Comparison of ENCODE assay signal across 1 cellular context in the genomic region with DNA sequence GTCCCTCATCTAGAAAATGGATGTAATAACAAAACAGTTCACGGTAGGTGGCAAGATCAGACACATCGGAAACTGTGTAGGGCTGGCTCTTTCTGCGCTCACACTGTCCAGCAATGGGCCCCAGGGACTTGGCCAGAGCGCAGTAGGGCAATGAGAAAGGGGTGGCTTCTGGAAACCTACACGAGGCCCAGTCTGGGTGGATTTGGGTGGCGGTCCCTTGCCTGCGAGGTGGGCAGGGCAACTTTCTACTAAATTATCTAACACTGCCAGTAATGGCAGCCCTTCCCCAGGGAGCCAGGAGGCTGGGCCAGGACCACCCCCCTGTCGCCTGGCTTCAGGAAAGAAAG.
TF ChIP-seq lines count a peak whose summit lies in the region.

No MANE protein-coding gene starts in this region.

TF ChIP-seq in K562, 482 proteins besides CTCF, POLR2A, EP300 and RAD21:
- TF ChIP-seq, protein P1, sequence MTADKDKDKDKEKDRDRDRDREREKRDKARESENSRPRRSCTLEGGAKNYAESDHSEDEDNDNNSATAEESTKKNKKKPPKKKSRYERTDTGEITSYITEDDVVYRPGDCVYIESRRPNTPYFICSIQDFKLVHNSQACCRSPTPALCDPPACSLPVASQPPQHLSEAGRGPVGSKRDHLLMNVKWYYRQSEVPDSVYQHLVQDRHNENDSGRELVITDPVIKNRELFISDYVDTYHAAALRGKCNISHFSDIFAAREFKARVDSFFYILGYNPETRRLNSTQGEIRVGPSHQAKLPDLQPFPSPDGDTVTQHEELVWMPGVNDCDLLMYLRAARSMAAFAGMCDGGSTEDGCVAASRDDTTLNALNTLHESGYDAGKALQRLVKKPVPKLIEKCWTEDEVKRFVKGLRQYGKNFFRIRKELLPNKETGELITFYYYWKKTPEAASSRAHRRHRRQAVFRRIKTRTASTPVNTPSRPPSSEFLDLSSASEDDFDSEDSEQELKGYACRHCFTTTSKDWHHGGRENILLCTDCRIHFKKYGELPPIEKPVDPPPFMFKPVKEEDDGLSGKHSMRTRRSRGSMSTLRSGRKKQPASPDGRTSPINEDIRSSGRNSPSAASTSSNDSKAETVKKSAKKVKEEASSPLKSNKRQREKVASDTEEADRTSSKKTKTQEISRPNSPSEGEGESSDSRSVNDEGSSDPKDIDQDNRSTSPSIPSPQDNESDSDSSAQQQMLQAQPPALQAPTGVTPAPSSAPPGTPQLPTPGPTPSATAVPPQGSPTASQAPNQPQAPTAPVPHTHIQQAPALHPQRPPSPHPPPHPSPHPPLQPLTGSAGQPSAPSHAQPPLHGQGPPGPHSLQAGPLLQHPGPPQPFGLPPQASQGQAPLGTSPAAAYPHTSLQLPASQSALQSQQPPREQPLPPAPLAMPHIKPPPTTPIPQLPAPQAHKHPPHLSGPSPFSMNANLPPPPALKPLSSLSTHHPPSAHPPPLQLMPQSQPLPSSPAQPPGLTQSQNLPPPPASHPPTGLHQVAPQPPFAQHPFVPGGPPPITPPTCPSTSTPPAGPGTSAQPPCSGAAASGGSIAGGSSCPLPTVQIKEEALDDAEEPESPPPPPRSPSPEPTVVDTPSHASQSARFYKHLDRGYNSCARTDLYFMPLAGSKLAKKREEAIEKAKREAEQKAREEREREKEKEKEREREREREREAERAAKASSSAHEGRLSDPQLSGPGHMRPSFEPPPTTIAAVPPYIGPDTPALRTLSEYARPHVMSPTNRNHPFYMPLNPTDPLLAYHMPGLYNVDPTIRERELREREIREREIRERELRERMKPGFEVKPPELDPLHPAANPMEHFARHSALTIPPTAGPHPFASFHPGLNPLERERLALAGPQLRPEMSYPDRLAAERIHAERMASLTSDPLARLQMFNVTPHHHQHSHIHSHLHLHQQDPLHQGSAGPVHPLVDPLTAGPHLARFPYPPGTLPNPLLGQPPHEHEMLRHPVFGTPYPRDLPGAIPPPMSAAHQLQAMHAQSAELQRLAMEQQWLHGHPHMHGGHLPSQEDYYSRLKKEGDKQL (CRISPR knock-in tag; IDR thresholded peaks at IDR 0.05; ENCODE audit: borderline replicate concordance): no peak
- TF ChIP-seq, protein P2, sequence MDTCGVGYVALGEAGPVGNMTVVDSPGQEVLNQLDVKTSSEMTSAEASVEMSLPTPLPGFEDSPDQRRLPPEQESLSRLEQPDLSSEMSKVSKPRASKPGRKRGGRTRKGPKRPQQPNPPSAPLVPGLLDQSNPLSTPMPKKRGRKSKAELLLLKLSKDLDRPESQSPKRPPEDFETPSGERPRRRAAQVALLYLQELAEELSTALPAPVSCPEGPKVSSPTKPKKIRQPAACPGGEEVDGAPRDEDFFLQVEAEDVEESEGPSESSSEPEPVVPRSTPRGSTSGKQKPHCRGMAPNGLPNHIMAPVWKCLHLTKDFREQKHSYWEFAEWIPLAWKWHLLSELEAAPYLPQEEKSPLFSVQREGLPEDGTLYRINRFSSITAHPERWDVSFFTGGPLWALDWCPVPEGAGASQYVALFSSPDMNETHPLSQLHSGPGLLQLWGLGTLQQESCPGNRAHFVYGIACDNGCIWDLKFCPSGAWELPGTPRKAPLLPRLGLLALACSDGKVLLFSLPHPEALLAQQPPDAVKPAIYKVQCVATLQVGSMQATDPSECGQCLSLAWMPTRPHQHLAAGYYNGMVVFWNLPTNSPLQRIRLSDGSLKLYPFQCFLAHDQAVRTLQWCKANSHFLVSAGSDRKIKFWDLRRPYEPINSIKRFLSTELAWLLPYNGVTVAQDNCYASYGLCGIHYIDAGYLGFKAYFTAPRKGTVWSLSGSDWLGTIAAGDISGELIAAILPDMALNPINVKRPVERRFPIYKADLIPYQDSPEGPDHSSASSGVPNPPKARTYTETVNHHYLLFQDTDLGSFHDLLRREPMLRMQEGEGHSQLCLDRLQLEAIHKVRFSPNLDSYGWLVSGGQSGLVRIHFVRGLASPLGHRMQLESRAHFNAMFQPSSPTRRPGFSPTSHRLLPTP (IDR thresholded peaks at IDR 0.05; ENCODE audit: borderline replicate concordance, extremely low read depth, insufficient read length): no peak
- TF ChIP-seq CREM (IDR thresholded peaks at IDR 0.05; ENCODE audit: low read depth) (no peak), CHD2 (IDR thresholded peaks at IDR 0.05; ENCODE audit: low read depth, low read length) (no peak), STAT5A (IDR thresholded peaks at IDR 0.05; ENCODE audit: borderline replicate concordance, low read length) (no peak), RBM34 (IDR thresholded peaks at IDR 0.05; ENCODE audit: borderline replicate concordance, insufficient read depth, low read length) (no peak), NR2F6 (CRISPR knock-in tag; IDR thresholded peaks at IDR 0.05) (no peak), TAF1 (IDR thresholded peaks at IDR 0.05; ENCODE audit: control insufficient read depth, extremely low read depth, insufficient read depth, low read length, severe bottlenecking) (no peak)
- TF ChIP-seq, protein P3, sequence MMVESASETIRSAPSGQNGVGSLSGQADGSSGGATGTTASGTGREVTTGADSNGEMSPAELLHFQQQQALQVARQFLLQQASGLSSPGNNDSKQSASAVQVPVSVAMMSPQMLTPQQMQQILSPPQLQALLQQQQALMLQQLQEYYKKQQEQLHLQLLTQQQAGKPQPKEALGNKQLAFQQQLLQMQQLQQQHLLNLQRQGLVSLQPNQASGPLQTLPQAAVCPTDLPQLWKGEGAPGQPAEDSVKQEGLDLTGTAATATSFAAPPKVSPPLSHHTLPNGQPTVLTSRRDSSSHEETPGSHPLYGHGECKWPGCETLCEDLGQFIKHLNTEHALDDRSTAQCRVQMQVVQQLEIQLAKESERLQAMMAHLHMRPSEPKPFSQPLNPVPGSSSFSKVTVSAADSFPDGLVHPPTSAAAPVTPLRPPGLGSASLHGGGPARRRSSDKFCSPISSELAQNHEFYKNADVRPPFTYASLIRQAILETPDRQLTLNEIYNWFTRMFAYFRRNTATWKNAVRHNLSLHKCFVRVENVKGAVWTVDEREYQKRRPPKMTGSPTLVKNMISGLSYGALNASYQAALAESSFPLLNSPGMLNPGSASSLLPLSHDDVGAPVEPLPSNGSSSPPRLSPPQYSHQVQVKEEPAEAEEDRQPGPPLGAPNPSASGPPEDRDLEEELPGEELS (CRISPR knock-in tag; IDR thresholded peaks at IDR 0.05; ENCODE audit: borderline replicate concordance): no peak
- TF ChIP-seq, protein P4, sequence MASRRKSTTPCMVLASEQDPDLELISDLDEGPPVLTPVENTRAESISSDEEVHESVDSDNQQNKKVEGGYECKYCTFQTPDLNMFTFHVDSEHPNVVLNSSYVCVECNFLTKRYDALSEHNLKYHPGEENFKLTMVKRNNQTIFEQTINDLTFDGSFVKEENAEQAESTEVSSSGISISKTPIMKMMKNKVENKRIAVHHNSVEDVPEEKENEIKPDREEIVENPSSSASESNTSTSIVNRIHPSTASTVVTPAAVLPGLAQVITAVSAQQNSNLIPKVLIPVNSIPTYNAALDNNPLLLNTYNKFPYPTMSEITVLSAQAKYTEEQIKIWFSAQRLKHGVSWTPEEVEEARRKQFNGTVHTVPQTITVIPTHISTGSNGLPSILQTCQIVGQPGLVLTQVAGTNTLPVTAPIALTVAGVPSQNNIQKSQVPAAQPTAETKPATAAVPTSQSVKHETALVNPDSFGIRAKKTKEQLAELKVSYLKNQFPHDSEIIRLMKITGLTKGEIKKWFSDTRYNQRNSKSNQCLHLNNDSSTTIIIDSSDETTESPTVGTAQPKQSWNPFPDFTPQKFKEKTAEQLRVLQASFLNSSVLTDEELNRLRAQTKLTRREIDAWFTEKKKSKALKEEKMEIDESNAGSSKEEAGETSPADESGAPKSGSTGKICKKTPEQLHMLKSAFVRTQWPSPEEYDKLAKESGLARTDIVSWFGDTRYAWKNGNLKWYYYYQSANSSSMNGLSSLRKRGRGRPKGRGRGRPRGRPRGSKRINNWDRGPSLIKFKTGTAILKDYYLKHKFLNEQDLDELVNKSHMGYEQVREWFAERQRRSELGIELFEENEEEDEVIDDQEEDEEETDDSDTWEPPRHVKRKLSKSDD (conservative IDR thresholded peaks at IDR 0.05; ENCODE audit: low read length): no peak
- TF ChIP-seq, protein P5, sequence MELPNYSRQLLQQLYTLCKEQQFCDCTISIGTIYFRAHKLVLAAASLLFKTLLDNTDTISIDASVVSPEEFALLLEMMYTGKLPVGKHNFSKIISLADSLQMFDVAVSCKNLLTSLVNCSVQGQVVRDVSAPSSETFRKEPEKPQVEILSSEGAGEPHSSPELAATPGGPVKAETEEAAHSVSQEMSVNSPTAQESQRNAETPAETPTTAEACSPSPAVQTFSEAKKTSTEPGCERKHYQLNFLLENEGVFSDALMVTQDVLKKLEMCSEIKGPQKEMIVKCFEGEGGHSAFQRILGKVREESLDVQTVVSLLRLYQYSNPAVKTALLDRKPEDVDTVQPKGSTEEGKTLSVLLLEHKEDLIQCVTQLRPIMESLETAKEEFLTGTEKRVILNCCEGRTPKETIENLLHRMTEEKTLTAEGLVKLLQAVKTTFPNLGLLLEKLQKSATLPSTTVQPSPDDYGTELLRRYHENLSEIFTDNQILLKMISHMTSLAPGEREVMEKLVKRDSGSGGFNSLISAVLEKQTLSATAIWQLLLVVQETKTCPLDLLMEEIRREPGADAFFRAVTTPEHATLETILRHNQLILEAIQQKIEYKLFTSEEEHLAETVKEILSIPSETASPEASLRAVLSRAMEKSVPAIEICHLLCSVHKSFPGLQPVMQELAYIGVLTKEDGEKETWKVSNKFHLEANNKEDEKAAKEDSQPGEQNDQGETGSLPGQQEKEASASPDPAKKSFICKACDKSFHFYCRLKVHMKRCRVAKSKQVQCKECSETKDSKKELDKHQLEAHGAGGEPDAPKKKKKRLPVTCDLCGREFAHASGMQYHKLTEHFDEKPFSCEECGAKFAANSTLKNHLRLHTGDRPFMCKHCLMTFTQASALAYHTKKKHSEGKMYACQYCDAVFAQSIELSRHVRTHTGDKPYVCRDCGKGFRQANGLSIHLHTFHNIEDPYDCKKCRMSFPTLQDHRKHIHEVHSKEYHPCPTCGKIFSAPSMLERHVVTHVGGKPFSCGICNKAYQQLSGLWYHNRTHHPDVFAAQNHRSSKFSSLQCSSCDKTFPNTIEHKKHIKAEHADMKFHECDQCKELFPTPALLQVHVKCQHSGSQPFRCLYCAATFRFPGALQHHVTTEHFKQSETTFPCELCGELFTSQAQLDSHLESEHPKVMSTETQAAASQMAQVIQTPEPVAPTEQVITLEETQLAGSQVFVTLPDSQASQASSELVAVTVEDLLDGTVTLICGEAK (IDR thresholded peaks at IDR 0.05): no peak
- TF ChIP-seq, protein P5 (CRISPR knock-in tag; IDR thresholded peaks at IDR 0.05): no peak
- TF ChIP-seq, protein P6, sequence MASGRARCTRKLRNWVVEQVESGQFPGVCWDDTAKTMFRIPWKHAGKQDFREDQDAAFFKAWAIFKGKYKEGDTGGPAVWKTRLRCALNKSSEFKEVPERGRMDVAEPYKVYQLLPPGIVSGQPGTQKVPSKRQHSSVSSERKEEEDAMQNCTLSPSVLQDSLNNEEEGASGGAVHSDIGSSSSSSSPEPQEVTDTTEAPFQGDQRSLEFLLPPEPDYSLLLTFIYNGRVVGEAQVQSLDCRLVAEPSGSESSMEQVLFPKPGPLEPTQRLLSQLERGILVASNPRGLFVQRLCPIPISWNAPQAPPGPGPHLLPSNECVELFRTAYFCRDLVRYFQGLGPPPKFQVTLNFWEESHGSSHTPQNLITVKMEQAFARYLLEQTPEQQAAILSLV (tag; IDR thresholded peaks at IDR 0.05): no peak
- TF ChIP-seq, protein P7, sequence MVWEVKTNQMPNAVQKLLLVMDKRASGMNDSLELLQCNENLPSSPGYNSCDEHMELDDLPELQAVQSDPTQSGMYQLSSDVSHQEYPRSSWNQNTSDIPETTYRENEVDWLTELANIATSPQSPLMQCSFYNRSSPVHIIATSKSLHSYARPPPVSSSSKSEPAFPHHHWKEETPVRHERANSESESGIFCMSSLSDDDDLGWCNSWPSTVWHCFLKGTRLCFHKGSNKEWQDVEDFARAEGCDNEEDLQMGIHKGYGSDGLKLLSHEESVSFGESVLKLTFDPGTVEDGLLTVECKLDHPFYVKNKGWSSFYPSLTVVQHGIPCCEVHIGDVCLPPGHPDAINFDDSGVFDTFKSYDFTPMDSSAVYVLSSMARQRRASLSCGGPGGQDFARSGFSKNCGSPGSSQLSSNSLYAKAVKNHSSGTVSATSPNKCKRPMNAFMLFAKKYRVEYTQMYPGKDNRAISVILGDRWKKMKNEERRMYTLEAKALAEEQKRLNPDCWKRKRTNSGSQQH (CRISPR knock-in tag; IDR thresholded peaks at IDR 0.05): no peak
